ENCODE assay signal across 31 cellular contexts in the genomic region with DNA sequence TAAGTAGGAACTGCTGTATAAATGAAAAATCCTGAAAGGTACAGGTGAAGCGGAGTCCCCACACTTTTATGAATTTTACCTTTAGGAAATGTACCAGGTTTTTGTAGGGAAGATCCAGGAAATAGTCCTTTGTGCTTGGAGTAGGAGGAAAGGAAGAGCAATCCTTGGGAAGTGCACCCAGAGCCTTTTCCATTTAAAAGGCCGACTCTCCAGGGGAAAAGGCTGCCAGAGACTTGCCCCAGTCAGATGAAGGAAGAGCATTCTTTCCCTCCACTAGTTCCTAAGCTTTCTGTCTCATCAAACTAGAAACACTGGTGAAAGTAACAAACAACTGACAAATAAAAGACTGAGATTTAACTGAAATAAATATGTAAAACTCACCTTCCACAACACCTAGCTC.
"Had no signal": no experiment of that assay in that cellular context is flagged by ENCODE, and none has a peak within 500 bp of the region (broad histone marks: within the 10 kb centered on the region; RNA-seq: fewer than 3 reads in every experiment).

No MANE protein-coding gene starts in this region.

- H3K9me3 Mint-ChIP-seq: activated CD4-positive, alpha-beta T cell treated with anti-CD3 and anti-CD28 coated beads, Interleukin-2, amount 10 ng/mL, durations not matched to agents 7 days and 5 days had no signal

- H3K27me3 Mint-ChIP-seq: activated CD4-positive, alpha-beta memory T cell treated with anti-CD3 and anti-CD28 coated beads, Interleukin-2, amount 10 ng/mL, durations not matched to agents 7 days and 5 days; activated CD4-positive, alpha-beta T cell treated with anti-CD3 and anti-CD28 coated beads for 36 hours; activated CD4-positive, alpha-beta T cell treated with anti-CD3 and anti-CD28 coated beads, Interleukin-2, amount 10 ng/mL, durations not matched to agents 7 days and 5 days; activated CD8-positive, alpha-beta memory T cell treated with anti-CD3 and anti-CD28 coated beads, Interleukin-2, amount 10 ng/mL, durations not matched to agents 7 days and 5 days; activated naive CD4-positive, alpha-beta T cell treated with anti-CD3 and anti-CD28 coated beads, Interleukin-2, amount 10 ng/mL, durations not matched to agents 7 days and 5 days; activated naive CD4-positive, alpha-beta T cell treated with anti-CD3 and anti-CD28 coated beads, Interleukin-2, amount 50 U/mL, for 24 hours; activated naive CD8-positive, alpha-beta T cell; activated naive CD8-positive, alpha-beta T cell treated with anti-CD3 and anti-CD28 coated beads, Interleukin-2, amount 10 ng/mL, durations not matched to agents 7 days and 5 days; activated naive CD8-positive, alpha-beta T cell treated with anti-CD3 and anti-CD28 coated beads, Interleukin-2, amount 50 U/mL, for 24 hours; activated T-cell treated with anti-CD3 and anti-CD28 coated beads, Interleukin-2, amount 50 U/mL, for 24 hours; T-cell; T-helper 17 cell had no signal

- H3K27ac ChIP-seq: body of pancreas, brain microvascular endothelial cell, breast epithelium, VCaP had no signal

- H3K4me3 Mint-ChIP-seq: activated CD4-positive, alpha-beta memory T cell treated with anti-CD3 and anti-CD28 coated beads, Interleukin-2, amount 10 ng/mL, durations not matched to agents 7 days and 5 days; activated CD4-positive, alpha-beta T cell treated with anti-CD3 and anti-CD28 coated beads for 36 hours; activated CD4-positive, alpha-beta T cell treated with anti-CD3 and anti-CD28 coated beads, Interleukin-2, amount 10 ng/mL, durations not matched to agents 7 days and 5 days; activated CD8-positive, alpha-beta memory T cell treated with anti-CD3 and anti-CD28 coated beads, Interleukin-2, amount 10 ng/mL, durations not matched to agents 7 days and 5 days; activated CD8-positive, alpha-beta T cell treated with anti-CD3 and anti-CD28 coated beads, Interleukin-2, amount 10 ng/mL, durations not matched to agents 7 days and 5 days; activated naive CD4-positive, alpha-beta T cell treated with anti-CD3 and anti-CD28 coated beads, Interleukin-2, amount 10 ng/mL, durations not matched to agents 7 days and 5 days; activated naive CD4-positive, alpha-beta T cell treated with anti-CD3 and anti-CD28 coated beads, Interleukin-2, amount 50 U/mL, for 24 hours; activated naive CD8-positive, alpha-beta T cell; activated naive CD8-positive, alpha-beta T cell treated with anti-CD3 and anti-CD28 coated beads, Interleukin-2, amount 10 ng/mL, durations not matched to agents 7 days and 5 days; activated naive CD8-positive, alpha-beta T cell treated with anti-CD3 and anti-CD28 coated beads, Interleukin-2, amount 50 U/mL, for 24 hours; activated T-cell treated with anti-CD3 and anti-CD28 coated beads, Interleukin-2, amount 50 U/mL, for 24 hours; T-cell; T-helper 17 cell had no signal

- H3K9me3 ChIP-seq: body of pancreas, breast epithelium had no signal

- H3K4me3 ChIP-seq: body of pancreas, breast epithelium had no signal

- H3K4me1 ChIP-seq: body of pancreas, breast epithelium had no signal

- H3K4me1 Mint-ChIP-seq: activated CD4-positive, alpha-beta memory T cell treated with anti-CD3 and anti-CD28 coated beads, Interleukin-2, amount 10 ng/mL, durations not matched to agents 7 days and 5 days; activated CD4-positive, alpha-beta T cell treated with anti-CD3 and anti-CD28 coated beads for 36 hours; activated CD4-positive, alpha-beta T cell treated with anti-CD3 and anti-CD28 coated beads, Interleukin-2, amount 10 ng/mL, durations not matched to agents 7 days and 5 days; activated CD8-positive, alpha-beta memory T cell treated with anti-CD3 and anti-CD28 coated beads, Interleukin-2, amount 10 ng/mL, durations not matched to agents 7 days and 5 days; activated naive CD4-positive, alpha-beta T cell treated with anti-CD3 and anti-CD28 coated beads, Interleukin-2, amount 10 ng/mL, durations not matched to agents 7 days and 5 days; activated naive CD4-positive, alpha-beta T cell treated with anti-CD3 and anti-CD28 coated beads, Interleukin-2, amount 50 U/mL, for 24 hours; activated naive CD8-positive, alpha-beta T cell treated with anti-CD3 and anti-CD28 coated beads, Interleukin-2, amount 10 ng/mL, durations not matched to agents 7 days and 5 days; activated naive CD8-positive, alpha-beta T cell treated with anti-CD3 and anti-CD28 coated beads, Interleukin-2, amount 50 U/mL, for 24 hours; T-cell; T-helper 17 cell had no signal

- ATAC-seq: activated CD4-positive, alpha-beta T cell treated with anti-CD3 and anti-CD28 coated beads for 36 hours; activated CD4-positive, CD25-positive, alpha-beta regulatory T cell treated with anti-CD3 and anti-CD28 coated beads, Interleukin-2, amount 50 U/mL, for 24 hours; activated CD8-positive, alpha-beta memory T cell treated with anti-CD3 and anti-CD28 coated beads, Interleukin-2, amount 10 ng/mL, durations not matched to agents 7 days and 5 days; activated CD8-positive, alpha-beta T cell treated with anti-CD3 and anti-CD28 coated beads, Interleukin-2, amount 10 ng/mL, durations not matched to agents 7 days and 5 days; activated naive CD8-positive, alpha-beta T cell treated with anti-CD3 and anti-CD28 coated beads, Interleukin-2, amount 50 U/mL, for 24 hours; body of pancreas; T-cell; T-helper 17 cell had no signal

- H3K36me3 Mint-ChIP-seq: activated CD8-positive, alpha-beta memory T cell treated with anti-CD3 and anti-CD28 coated beads, Interleukin-2, amount 10 ng/mL, durations not matched to agents 7 days and 5 days; activated naive CD4-positive, alpha-beta T cell treated with anti-CD3 and anti-CD28 coated beads, Interleukin-2, amount 10 ng/mL, durations not matched to agents 7 days and 5 days; activated naive CD4-positive, alpha-beta T cell treated with anti-CD3 and anti-CD28 coated beads, Interleukin-2, amount 50 U/mL, for 24 hours; activated naive CD8-positive, alpha-beta T cell; activated naive CD8-positive, alpha-beta T cell treated with anti-CD3 and anti-CD28 coated beads, Interleukin-2, amount 10 ng/mL, durations not matched to agents 7 days and 5 days; T-cell had no signal

- H3K36me3 ChIP-seq: brain microvascular endothelial cell, breast epithelium had no signal

- H3K27ac Mint-ChIP-seq: activated CD4-positive, alpha-beta memory T cell treated with anti-CD3 and anti-CD28 coated beads, Interleukin-2, amount 10 ng/mL, durations not matched to agents 7 days and 5 days; activated CD4-positive, alpha-beta T cell treated with anti-CD3 and anti-CD28 coated beads for 36 hours; activated CD4-positive, alpha-beta T cell treated with anti-CD3 and anti-CD28 coated beads, Interleukin-2, amount 10 ng/mL, durations not matched to agents 7 days and 5 days; activated CD8-positive, alpha-beta memory T cell treated with anti-CD3 and anti-CD28 coated beads, Interleukin-2, amount 10 ng/mL, durations not matched to agents 7 days and 5 days; activated CD8-positive, alpha-beta T cell treated with anti-CD3 and anti-CD28 coated beads, Interleukin-2, amount 10 ng/mL, durations not matched to agents 7 days and 5 days; activated naive CD4-positive, alpha-beta T cell treated with anti-CD3 and anti-CD28 coated beads, Interleukin-2, amount 10 ng/mL, durations not matched to agents 7 days and 5 days; activated naive CD4-positive, alpha-beta T cell treated with anti-CD3 and anti-CD28 coated beads, Interleukin-2, amount 50 U/mL, for 24 hours; activated naive CD8-positive, alpha-beta T cell; activated naive CD8-positive, alpha-beta T cell treated with anti-CD3 and anti-CD28 coated beads, Interleukin-2, amount 10 ng/mL, durations not matched to agents 7 days and 5 days; activated naive CD8-positive, alpha-beta T cell treated with anti-CD3 and anti-CD28 coated beads, Interleukin-2, amount 50 U/mL, for 24 hours; activated T-cell treated with anti-CD3 and anti-CD28 coated beads, Interleukin-2, amount 50 U/mL, for 24 hours; activated T-helper 2 cell treated with anti-CD3 and anti-CD28 coated beads, Interferon-gamma antibody, Interleukin-2, Interleukin-4, amounts not matched to agents 10 μg/mL and 5 μg/mL and 100 μg/mL, durations not matched to agents 14 hours and 24 hours and 36 hours; T-cell; T-helper 17 cell had no signal

- DNase-seq: activated CD4-positive, alpha-beta memory T cell treated with anti-CD3 and anti-CD28 coated beads, Interleukin-2, amount 10 ng/mL, durations not matched to agents 7 days and 5 days; activated CD4-positive, alpha-beta T cell treated with anti-CD3 and anti-CD28 coated beads for 1 hour; activated CD4-positive, alpha-beta T cell treated with anti-CD3 and anti-CD28 coated beads for 36 hours; activated CD4-positive, alpha-beta T cell treated with anti-CD3 and anti-CD28 coated beads for 48 hours; activated CD4-positive, alpha-beta T cell treated with anti-CD3 and anti-CD28 coated beads, Interleukin-2, amount 10 ng/mL, durations not matched to agents 7 days and 5 days; activated CD4-positive, alpha-beta T cell treated with anti-CD3 and anti-CD28 coated beads, Interleukin-2, amount 50 U/mL, for 48 hours; activated CD4-positive, CD25-positive, alpha-beta regulatory T cell; activated CD8-positive, alpha-beta memory T cell treated with anti-CD3 and anti-CD28 coated beads for 24 hours; activated CD8-positive, alpha-beta memory T cell treated with anti-CD3 and anti-CD28 coated beads, Interleukin-2, amount 10 ng/mL, durations not matched to agents 7 days and 5 days; activated CD8-positive, alpha-beta memory T cell treated with anti-CD3 and anti-CD28 coated beads, Interleukin-2, amount 50 U/mL, for 48 hours; activated CD8-positive, alpha-beta T cell treated with anti-CD3 and anti-CD28 coated beads, Interleukin-2, amount 10 ng/mL, durations not matched to agents 7 days and 5 days; activated effector memory CD4-positive, alpha-beta T cell treated with Interleukin-2 at 50 U/mL for 16 hours; activated gamma-delta T cell; activated naive CD4-positive, alpha-beta T cell treated with anti-CD3 and anti-CD28 coated beads, Interleukin-2, amount 10 ng/mL, durations not matched to agents 7 days and 5 days; activated naive CD4-positive, alpha-beta T cell treated with Interleukin-2 at 50 U/mL for 16 hours; activated naive CD8-positive, alpha-beta T cell treated with anti-CD3 and anti-CD28 coated beads, Interleukin-2, amount 10 ng/mL, durations not matched to agents 7 days and 5 days; activated naive CD8-positive, alpha-beta T cell treated with anti-CD3 and anti-CD28 coated beads, Interleukin-2, amount 50 U/mL, for 24 hours; activated T-cell treated with anti-CD3 and anti-CD28 coated beads, Interleukin-2, amount 50 U/mL, for 24 hours; activated T-cell treated with anti-CD3 and anti-CD28 coated beads, Interleukin-2, amount 50 U/mL, for 48 hours; aorta; body of pancreas; brain microvascular endothelial cell; central memory CD4-positive, alpha-beta T cell; T-cell; T-helper 17 cell had no signal

- H3K27me3 ChIP-seq: body of pancreas, brain microvascular endothelial cell, breast epithelium had no signal
